1 cellular context compared by ENCODE assay signal in the genomic region with DNA sequence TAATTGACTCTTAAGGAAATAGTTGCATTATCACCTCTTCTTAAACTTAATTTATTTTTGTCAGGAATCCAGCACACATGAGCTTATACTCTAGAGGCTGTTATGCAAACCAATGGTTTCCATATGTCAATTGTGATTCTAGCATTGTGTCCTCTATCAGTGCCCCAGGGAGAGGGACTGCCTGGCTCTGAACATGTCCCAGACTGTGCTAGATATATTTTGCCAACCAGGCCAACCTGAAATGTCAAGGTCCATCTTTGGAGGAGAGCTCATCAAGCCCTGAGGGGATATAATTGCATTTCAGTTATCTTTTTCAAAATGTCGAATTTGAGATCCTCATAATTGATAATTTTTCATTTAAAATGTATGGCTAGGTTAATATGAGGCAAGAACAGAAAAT.
A peak's percentile ranks its signal among the peaks of the same experiment; 100 is the strongest.
TF ChIP-seq lines count a peak whose summit lies in the region.

No MANE protein-coding gene starts in this region.

TF ChIP-seq in HepG2, 621 proteins besides CTCF, POLR2A, EP300 and RAD21 (continued from another document):
- 0 out of 2 replicates have a peak, but pooled peaks have one; percentile 53 for TF ChIP-seq SSRP1 (CRISPR knock-in tag; IDR thresholded peaks at IDR 0.05)
- no peak for TF ChIP-seq ZBTB7A (CRISPR knock-in tag; IDR thresholded peaks at IDR 0.05)
- no peak for TF ChIP-seq ZNF251 (CRISPR knock-in tag; IDR thresholded peaks at IDR 0.05)
- 0 out of 2 replicates have a peak, but pooled peaks have one; percentile 19 for TF ChIP-seq POLR2G (IDR thresholded peaks at IDR 0.05; ENCODE audit: low read depth, low read length)
- no peak for TF ChIP-seq RARA (CRISPR knock-in tag; IDR thresholded peaks at IDR 0.05)
- TF ChIP-seq, protein P1, sequence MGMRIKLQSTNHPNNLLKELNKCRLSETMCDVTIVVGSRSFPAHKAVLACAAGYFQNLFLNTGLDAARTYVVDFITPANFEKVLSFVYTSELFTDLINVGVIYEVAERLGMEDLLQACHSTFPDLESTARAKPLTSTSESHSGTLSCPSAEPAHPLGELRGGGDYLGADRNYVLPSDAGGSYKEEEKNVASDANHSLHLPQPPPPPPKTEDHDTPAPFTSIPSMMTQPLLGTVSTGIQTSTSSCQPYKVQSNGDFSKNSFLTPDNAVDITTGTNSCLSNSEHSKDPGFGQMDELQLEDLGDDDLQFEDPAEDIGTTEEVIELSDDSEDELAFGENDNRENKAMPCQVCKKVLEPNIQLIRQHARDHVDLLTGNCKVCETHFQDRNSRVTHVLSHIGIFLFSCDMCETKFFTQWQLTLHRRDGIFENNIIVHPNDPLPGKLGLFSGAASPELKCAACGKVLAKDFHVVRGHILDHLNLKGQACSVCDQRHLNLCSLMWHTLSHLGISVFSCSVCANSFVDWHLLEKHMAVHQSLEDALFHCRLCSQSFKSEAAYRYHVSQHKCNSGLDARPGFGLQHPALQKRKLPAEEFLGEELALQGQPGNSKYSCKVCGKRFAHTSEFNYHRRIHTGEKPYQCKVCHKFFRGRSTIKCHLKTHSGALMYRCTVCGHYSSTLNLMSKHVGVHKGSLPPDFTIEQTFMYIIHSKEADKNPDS (CRISPR knock-in tag; IDR thresholded peaks at IDR 0.05), result no peak
- peak; percentile 89 for TF ChIP-seq RBM22 (optimal IDR thresholded peaks at IDR 0.05; ENCODE audit: low read length)
- no peak for TF ChIP-seq REL (CRISPR knock-in tag; conservative IDR thresholded peaks at IDR 0.05)
- TF ChIP-seq AKAP8 (CRISPR knock-in tag; IDR thresholded peaks at IDR 0.05), result no peak
- TF ChIP-seq NFIC (IDR thresholded peaks at IDR 0.05; ENCODE audit: low read length), result 0 out of 2 replicates have a peak, but pooled peaks have one; percentile 21
- TF ChIP-seq ZNF329 (CRISPR knock-in tag; IDR thresholded peaks at IDR 0.05; ENCODE audit: low read depth), result no peak
- TF ChIP-seq, protein P2, sequence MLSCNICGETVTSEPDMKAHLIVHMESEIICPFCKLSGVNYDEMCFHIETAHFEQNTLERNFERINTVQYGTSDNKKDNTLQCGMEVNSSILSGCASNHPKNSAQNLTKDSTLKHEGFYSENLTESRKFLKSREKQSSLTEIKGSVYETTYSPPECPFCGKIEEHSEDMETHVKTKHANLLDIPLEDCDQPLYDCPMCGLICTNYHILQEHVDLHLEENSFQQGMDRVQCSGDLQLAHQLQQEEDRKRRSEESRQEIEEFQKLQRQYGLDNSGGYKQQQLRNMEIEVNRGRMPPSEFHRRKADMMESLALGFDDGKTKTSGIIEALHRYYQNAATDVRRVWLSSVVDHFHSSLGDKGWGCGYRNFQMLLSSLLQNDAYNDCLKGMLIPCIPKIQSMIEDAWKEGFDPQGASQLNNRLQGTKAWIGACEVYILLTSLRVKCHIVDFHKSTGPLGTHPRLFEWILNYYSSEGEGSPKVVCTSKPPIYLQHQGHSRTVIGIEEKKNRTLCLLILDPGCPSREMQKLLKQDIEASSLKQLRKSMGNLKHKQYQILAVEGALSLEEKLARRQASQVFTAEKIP (CRISPR knock-in tag; IDR thresholded peaks at IDR 0.05; ENCODE audit: borderline replicate concordance), result no peak
- peak; percentile 88; the same call in 1 of the 2 replicates for TF ChIP-seq PAF1 (CRISPR knock-in tag; IDR thresholded peaks at IDR 0.05)
